In the genomic region with DNA sequence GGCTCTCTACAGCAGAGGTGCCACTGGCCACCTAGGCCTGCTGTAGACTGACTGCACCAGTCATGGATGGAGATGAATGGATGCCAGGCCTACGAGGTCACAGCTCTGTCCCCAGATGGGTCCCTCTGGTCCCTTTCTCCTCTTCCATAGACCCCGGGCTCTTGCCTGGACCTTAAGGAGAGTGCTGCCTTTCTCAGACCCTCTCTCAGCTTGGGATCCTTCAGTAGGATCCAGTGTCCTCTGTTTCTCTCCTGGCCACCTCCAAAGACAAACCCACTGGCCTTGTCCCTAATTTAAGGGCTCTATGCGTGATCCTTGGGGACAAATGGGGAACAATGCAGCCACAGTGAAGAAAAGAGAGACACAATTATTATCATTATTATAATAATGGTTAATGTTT, we compare ENCODE assay signal across 26 cellular contexts.
"Had no signal": no experiment of that assay in that cellular context is flagged by ENCODE, and none has a peak within 500 bp of the region (broad histone marks: within the 10 kb centered on the region; RNA-seq: fewer than 3 reads in every experiment).

No MANE protein-coding gene starts in this region.

- H3K9me3 ChIP-seq: suprapubic skin, testis, thoracic aorta, thyroid gland, upper lobe of left lung, upper lobe of right lung, uterus, vagina had no signal

- H3K27ac ChIP-seq: stomach, suprapubic skin, testis, thoracic aorta, thyroid gland, tibial artery, tibial nerve, transverse colon, upper lobe of left lung, upper lobe of right lung, uterus, vagina had no signal

- DNase-seq: stimulated activated CD4-positive, alpha-beta T cell treated with anti-CD3 and anti-CD28 coated beads, Interleukin-2, amount 100 ng/mL, for 48 hours; stimulated activated CD4-positive, alpha-beta T cell treated with anti-CD3 and anti-CD28 coated beads, Interleukin-4, amount 100 ng/mL, for 1 hour; stimulated activated CD4-positive, alpha-beta T cell treated with anti-CD3 and anti-CD28 coated beads, Interleukin-4, amount 100 ng/mL, for 24 hours; stimulated activated CD4-positive, alpha-beta T cell treated with anti-CD3 and anti-CD28 coated beads, Interleukin-4, amount 100 ng/mL, for 4 hours; stimulated activated CD8-positive, alpha-beta memory T cell treated with anti-CD3 and anti-CD28 coated beads, Interleukin-4, amount 100 ng/mL, for 48 hours; stimulated activated naive B cell treated with anti-CD40 and anti-IgM and Interleukin-4, amounts not matched to agents 10 μg/mL and 1 μg/mL and 100 μg/mL, for 72 hours; stimulated activated naive CD4-positive, alpha-beta T cell; stimulated activated naive CD4-positive, alpha-beta T cell treated with Interleukin-2 at 50 U/mL for 16 hours; stimulated activated naive CD8-positive, alpha-beta T cell treated with anti-CD3 and anti-CD28 coated beads, Interleukin-15, amount 100 ng/mL, for 72 hours; stimulated activated naive CD8-positive, alpha-beta T cell treated with anti-CD3 and anti-CD28 coated beads, Interleukin-15, Interleukin-2, amounts not matched to agents 100 U/mL and 50 U/mL, for 24 hours; stomach; substantia nigra; testis; thyroid gland; tibial artery; transverse colon; trophoblast cell; upper lobe of left lung; upper lobe of right lung; uterus had no signal

- H3K4me3 ChIP-seq: stomach, suprapubic skin, testis, thoracic aorta, thyroid gland, tibial artery, tibial nerve, transverse colon, upper lobe of left lung, upper lobe of right lung, uterus, vagina had no signal

- H3K27me3 ChIP-seq: stomach, suprapubic skin, testis, thyroid gland, tibial artery, tibial nerve, transverse colon, upper lobe of left lung, upper lobe of right lung, uterus, vagina had no signal

- H3K36me3 ChIP-seq: stomach, suprapubic skin, thoracic aorta, thyroid gland, tibial artery, tibial nerve, transverse colon, upper lobe of left lung, upper lobe of right lung, uterus, vagina had no signal

- H3K4me1 ChIP-seq: stomach, suprapubic skin, testis, thyroid gland, tibial artery, tibial nerve, transverse colon, upper lobe of left lung, upper lobe of right lung, uterus, vagina had no signal

- ATAC-seq: stimulated activated effector memory CD8-positive, alpha-beta T cell treated with anti-CD3 and anti-CD28 coated beads, Interleukin-12 subunit alpha, Interleukin-12 subunit beta, amount 100 ng/mL, for 72 hours; stimulated activated memory B cell treated with anti-CD40 and anti-IgM and Interleukin-4, amounts not matched to agents 10 μg/mL and 1 μg/mL and 100 μg/mL, for 72 hours; stimulated activated naive B cell treated with anti-CD40 and anti-IgM and Interleukin-4, amounts not matched to agents 10 μg/mL and 1 μg/mL and 100 μg/mL, for 72 hours; stimulated activated naive CD8-positive, alpha-beta T cell treated with anti-CD3 and anti-CD28 coated beads, Interleukin-15, amount 100 ng/mL, for 72 hours; stimulated activated naive CD8-positive, alpha-beta T cell treated with anti-CD3 and anti-CD28 coated beads, Interleukin-15, Interleukin-2, amounts not matched to agents 100 U/mL and 50 U/mL, for 24 hours; upper lobe of right lung had no signal
